1 cellular context compared by ENCODE assay signal in the genomic region with DNA sequence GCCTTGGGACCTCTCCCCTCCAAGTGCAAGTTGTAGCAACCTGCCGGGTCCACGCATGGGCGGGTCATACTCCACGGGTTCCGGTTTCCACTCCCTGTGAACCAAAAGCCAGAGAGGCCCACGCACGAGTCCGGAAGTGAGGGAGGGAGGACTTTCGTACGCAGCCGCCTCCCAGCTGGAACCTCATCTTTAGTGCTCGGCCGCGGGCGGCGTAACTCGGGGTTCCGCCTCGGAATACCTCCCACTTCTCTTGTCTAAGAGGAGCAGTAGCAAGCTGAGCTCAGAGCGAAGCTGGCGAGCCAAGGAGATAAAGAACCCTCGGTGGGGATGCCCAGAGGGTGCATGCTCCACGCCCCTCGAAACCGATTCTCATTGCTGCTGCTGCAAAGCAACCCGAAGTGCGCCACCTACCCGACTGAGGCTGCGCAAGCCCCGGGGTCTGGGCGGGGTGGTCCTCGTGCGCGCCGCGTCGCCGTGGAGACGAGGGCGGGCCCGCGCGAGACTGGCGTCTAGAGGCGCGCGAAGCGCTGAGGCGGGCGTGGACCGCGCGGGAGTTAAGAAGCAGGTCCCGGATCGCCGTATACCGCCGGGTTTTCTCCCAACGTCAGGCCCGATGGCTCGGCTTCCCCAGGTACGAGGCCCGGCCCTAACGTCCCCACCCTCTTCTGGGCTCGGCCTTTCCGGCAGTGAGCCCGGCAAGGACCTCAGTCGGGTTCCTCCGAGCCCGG.
TF ChIP-seq lines count a peak whose summit lies in the region.

A gene with protein sequence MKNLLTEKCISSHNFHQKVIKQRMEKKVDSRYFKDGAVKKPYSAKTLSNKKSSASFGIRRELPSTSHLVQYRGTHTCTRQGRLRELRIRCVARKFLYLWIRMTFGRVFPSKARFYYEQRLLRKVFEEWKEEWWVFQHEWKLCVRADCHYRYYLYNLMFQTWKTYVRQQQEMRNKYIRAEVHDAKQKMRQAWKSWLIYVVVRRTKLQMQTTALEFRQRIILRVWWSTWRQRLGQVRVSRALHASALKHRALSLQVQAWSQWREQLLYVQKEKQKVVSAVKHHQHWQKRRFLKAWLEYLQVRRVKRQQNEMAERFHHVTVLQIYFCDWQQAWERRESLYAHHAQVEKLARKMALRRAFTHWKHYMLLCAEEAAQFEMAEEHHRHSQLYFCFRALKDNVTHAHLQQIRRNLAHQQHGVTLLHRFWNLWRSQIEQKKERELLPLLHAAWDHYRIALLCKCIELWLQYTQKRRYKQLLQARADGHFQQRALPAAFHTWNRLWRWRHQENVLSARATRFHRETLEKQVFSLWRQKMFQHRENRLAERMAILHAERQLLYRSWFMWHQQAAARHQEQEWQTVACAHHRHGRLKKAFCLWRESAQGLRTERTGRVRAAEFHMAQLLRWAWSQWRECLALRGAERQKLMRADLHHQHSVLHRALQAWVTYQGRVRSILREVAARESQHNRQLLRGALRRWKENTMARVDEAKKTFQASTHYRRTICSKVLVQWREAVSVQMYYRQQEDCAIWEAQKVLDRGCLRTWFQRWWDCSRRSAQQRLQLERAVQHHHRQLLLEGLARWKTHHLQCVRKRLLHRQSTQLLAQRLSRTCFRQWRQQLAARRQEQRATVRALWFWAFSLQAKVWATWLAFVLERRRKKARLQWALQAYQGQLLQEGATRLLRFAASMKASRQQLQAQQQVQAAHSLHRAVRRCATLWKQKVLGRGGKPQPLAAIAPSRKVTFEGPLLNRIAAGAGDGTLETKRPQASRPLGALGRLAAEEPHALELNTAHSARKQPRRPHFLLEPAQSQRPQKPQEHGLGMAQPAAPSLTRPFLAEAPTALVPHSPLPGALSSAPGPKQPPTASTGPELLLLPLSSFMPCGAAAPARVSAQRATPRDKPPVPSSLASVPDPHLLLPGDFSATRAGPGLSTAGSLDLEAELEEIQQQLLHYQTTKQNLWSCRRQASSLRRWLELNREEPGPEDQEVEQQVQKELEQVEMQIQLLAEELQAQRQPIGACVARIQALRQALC (plus strand): TSS at position 530 of the 728 bp plus-strand sequence. CDS start 11,749 bp downstream, outside the sequence.

TF ChIP-seq in HepG2, 621 proteins besides CTCF, POLR2A, EP300 and RAD21 (continued from another document and continues in another):
- TF ChIP-seq ZNF124 (CRISPR knock-in tag; IDR thresholded peaks at IDR 0.05) (no peak), ZFP90 (CRISPR knock-in tag; IDR thresholded peaks at IDR 0.05; ENCODE audit: borderline replicate concordance) (no peak), HMGA1 (CRISPR knock-in tag; conservative IDR thresholded peaks at IDR 0.05) (no peak), RBAK (CRISPR knock-in tag; IDR thresholded peaks at IDR 0.05) (no peak), GATAD1 (CRISPR knock-in tag; IDR thresholded peaks at IDR 0.05) (peak; percentile 72), MTF1 (CRISPR knock-in tag; IDR thresholded peaks at IDR 0.05) (no peak), ATRX (CRISPR knock-in tag; IDR thresholded peaks at IDR 0.05; ENCODE audit: borderline replicate concordance) (no peak), RBFOX2 (IDR thresholded peaks at IDR 0.05; ENCODE audit: low read depth, low read length) (peak; percentile 83), SMARCC2 (IDR thresholded peaks at IDR 0.05) (no peak), ELF1 (CRISPR knock-in tag; IDR thresholded peaks at IDR 0.05) (peak; percentile 78), ERF (CRISPR knock-in tag; IDR thresholded peaks at IDR 0.05) (peak; percentile 62; the same call in 1 of the 2 replicates), RBM39 (IDR thresholded peaks at IDR 0.05; ENCODE audit: low read depth, low read length, poor library complexity, severe bottlenecking) (peak; percentile 27), MIER2 (CRISPR knock-in tag; IDR thresholded peaks at IDR 0.05) (no peak), ZNF343 (CRISPR knock-in tag; IDR thresholded peaks at IDR 0.05) (no peak), ZNF746 (CRISPR knock-in tag; IDR thresholded peaks at IDR 0.05) (no peak), CENPX (CRISPR knock-in tag; IDR thresholded peaks at IDR 0.05) (no peak), ZKSCAN1 (IDR thresholded peaks at IDR 0.05; ENCODE audit: low read length) (no peak), HMG20B (CRISPR knock-in tag; conservative IDR thresholded peaks at IDR 0.05) (no peak), SALL2 (CRISPR knock-in tag; IDR thresholded peaks at IDR 0.05) (peak; percentile 76; the same call in 1 of the 2 replicates), RORA (CRISPR knock-in tag; IDR thresholded peaks at IDR 0.05) (no peak), MED1 (CRISPR knock-in tag; IDR thresholded peaks at IDR 0.05) (no peak), AHR (CRISPR knock-in tag; IDR thresholded peaks at IDR 0.05) (no peak), PHF20 (CRISPR knock-in tag; IDR thresholded peaks at IDR 0.05) (peak; percentile 68), ZNF776 (CRISPR knock-in tag; IDR thresholded peaks at IDR 0.05) (peak; percentile 81; the same call in 1 of the 2 replicates), ZNF354B (CRISPR knock-in tag; IDR thresholded peaks at IDR 0.05) (no peak), ZFP62 (CRISPR knock-in tag; IDR thresholded peaks at IDR 0.05) (no peak), NFYC (CRISPR knock-in tag; IDR thresholded peaks at IDR 0.05) (no peak), DNMT3B (CRISPR knock-in tag; conservative IDR thresholded peaks at IDR 0.05) (no peak), RNF2 (conservative IDR thresholded peaks at IDR 0.05; ENCODE audit: low read depth) (peak; percentile 65; the same call in 1 of the 2 replicates)
- TF ChIP-seq, protein P1, sequence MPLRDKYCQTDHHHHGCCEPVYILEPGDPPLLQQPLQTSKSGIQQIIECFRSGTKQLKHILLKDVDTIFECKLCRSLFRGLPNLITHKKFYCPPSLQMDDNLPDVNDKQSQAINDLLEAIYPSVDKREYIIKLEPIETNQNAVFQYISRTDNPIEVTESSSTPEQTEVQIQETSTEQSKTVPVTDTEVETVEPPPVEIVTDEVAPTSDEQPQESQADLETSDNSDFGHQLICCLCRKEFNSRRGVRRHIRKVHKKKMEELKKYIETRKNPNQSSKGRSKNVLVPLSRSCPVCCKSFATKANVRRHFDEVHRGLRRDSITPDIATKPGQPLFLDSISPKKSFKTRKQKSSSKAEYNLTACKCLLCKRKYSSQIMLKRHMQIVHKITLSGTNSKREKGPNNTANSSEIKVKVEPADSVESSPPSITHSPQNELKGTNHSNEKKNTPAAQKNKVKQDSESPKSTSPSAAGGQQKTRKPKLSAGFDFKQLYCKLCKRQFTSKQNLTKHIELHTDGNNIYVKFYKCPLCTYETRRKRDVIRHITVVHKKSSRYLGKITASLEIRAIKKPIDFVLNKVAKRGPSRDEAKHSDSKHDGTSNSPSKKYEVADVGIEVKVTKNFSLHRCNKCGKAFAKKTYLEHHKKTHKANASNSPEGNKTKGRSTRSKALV (CRISPR knock-in tag; IDR thresholded peaks at IDR 0.05), result peak; percentile 87
- TF ChIP-seq, protein P2, sequence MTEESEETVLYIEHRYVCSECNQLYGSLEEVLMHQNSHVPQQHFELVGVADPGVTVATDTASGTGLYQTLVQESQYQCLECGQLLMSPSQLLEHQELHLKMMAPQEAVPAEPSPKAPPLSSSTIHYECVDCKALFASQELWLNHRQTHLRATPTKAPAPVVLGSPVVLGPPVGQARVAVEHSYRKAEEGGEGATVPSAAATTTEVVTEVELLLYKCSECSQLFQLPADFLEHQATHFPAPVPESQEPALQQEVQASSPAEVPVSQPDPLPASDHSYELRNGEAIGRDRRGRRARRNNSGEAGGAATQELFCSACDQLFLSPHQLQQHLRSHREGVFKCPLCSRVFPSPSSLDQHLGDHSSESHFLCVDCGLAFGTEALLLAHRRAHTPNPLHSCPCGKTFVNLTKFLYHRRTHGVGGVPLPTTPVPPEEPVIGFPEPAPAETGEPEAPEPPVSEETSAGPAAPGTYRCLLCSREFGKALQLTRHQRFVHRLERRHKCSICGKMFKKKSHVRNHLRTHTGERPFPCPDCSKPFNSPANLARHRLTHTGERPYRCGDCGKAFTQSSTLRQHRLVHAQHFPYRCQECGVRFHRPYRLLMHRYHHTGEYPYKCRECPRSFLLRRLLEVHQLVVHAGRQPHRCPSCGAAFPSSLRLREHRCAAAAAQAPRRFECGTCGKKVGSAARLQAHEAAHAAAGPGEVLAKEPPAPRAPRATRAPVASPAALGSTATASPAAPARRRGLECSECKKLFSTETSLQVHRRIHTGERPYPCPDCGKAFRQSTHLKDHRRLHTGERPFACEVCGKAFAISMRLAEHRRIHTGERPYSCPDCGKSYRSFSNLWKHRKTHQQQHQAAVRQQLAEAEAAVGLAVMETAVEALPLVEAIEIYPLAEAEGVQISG (CRISPR knock-in tag; IDR thresholded peaks at IDR 0.05), result peak; percentile 70; the same call in 1 of the 2 replicates
- TF ChIP-seq, protein P3, sequence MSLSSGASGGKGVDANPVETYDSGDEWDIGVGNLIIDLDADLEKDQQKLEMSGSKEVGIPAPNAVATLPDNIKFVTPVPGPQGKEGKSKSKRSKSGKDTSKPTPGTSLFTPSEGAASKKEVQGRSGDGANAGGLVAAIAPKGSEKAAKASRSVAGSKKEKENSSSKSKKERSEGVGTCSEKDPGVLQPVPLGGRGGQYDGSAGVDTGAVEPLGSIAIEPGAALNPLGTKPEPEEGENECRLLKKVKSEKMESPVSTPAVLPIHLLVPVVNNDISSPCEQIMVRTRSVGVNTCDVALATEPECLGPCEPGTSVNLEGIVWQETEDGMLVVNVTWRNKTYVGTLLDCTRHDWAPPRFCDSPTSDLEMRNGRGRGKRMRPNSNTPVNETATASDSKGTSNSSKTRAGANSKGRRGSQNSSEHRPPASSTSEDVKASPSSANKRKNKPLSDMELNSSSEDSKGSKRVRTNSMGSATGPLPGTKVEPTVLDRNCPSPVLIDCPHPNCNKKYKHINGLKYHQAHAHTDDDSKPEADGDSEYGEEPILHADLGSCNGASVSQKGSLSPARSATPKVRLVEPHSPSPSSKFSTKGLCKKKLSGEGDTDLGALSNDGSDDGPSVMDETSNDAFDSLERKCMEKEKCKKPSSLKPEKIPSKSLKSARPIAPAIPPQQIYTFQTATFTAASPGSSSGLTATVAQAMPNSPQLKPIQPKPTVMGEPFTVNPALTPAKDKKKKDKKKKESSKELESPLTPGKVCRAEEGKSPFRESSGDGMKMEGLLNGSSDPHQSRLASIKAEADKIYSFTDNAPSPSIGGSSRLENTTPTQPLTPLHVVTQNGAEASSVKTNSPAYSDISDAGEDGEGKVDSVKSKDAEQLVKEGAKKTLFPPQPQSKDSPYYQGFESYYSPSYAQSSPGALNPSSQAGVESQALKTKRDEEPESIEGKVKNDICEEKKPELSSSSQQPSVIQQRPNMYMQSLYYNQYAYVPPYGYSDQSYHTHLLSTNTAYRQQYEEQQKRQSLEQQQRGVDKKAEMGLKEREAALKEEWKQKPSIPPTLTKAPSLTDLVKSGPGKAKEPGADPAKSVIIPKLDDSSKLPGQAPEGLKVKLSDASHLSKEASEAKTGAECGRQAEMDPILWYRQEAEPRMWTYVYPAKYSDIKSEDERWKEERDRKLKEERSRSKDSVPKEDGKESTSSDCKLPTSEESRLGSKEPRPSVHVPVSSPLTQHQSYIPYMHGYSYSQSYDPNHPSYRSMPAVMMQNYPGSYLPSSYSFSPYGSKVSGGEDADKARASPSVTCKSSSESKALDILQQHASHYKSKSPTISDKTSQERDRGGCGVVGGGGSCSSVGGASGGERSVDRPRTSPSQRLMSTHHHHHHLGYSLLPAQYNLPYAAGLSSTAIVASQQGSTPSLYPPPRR (CRISPR knock-in tag; IDR thresholded peaks at IDR 0.05; ENCODE audit: borderline replicate concordance), result no peak
- TF ChIP-seq, protein P4, sequence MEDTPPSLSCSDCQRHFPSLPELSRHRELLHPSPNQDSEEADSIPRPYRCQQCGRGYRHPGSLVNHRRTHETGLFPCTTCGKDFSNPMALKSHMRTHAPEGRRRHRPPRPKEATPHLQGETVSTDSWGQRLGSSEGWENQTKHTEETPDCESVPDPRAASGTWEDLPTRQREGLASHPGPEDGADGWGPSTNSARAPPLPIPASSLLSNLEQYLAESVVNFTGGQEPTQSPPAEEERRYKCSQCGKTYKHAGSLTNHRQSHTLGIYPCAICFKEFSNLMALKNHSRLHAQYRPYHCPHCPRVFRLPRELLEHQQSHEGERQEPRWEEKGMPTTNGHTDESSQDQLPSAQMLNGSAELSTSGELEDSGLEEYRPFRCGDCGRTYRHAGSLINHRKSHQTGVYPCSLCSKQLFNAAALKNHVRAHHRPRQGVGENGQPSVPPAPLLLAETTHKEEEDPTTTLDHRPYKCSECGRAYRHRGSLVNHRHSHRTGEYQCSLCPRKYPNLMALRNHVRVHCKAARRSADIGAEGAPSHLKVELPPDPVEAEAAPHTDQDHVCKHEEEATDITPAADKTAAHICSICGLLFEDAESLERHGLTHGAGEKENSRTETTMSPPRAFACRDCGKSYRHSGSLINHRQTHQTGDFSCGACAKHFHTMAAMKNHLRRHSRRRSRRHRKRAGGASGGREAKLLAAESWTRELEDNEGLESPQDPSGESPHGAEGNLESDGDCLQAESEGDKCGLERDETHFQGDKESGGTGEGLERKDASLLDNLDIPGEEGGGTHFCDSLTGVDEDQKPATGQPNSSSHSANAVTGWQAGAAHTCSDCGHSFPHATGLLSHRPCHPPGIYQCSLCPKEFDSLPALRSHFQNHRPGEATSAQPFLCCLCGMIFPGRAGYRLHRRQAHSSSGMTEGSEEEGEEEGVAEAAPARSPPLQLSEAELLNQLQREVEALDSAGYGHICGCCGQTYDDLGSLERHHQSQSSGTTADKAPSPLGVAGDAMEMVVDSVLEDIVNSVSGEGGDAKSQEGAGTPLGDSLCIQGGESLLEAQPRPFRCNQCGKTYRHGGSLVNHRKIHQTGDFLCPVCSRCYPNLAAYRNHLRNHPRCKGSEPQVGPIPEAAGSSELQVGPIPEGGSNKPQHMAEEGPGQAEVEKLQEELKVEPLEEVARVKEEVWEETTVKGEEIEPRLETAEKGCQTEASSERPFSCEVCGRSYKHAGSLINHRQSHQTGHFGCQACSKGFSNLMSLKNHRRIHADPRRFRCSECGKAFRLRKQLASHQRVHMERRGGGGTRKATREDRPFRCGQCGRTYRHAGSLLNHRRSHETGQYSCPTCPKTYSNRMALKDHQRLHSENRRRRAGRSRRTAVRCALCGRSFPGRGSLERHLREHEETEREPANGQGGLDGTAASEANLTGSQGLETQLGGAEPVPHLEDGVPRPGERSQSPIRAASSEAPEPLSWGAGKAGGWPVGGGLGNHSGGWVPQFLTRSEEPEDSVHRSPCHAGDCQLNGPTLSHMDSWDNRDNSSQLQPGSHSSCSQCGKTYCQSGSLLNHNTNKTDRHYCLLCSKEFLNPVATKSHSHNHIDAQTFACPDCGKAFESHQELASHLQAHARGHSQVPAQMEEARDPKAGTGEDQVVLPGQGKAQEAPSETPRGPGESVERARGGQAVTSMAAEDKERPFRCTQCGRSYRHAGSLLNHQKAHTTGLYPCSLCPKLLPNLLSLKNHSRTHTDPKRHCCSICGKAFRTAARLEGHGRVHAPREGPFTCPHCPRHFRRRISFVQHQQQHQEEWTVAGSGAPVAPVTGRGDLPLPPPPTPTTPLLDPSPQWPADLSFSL (CRISPR knock-in tag; IDR thresholded peaks at IDR 0.05), result no peak
- TF ChIP-seq, protein P5, sequence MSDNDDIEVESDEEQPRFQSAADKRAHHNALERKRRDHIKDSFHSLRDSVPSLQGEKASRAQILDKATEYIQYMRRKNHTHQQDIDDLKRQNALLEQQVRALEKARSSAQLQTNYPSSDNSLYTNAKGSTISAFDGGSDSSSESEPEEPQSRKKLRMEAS (IDR thresholded peaks at IDR 0.05), result peak; percentile 87; the same call in 1 of the 2 replicates
- TF ChIP-seq, protein P6, sequence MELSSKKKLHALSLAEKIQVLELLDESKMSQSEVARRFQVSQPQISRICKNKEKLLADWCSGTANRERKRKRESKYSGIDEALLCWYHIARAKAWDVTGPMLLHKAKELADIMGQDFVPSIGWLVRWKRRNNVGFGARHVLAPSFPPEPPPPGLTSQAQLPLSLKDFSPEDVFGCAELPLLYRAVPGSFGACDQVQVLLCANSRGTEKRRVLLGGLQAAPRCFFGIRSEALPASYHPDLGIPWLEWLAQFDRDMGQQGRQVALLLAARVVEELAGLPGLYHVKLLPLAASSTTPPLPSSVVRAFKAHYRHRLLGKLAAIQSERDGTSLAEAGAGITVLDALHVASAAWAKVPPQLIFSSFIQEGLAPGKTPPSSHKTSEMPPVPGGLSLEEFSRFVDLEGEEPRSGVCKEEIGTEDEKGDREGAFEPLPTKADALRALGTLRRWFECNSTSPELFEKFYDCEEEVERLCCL (CRISPR knock-in tag; IDR thresholded peaks at IDR 0.05; ENCODE audit: borderline replicate concordance), result no peak
